Comparison of ENCODE assay signal across 1 cellular context in genomic region chr18:65133610-65134009, GRCh38.
TF ChIP-seq lines count a peak whose summit lies in the region.

No MANE protein-coding gene starts in this region.

TF ChIP-seq in HepG2, 621 proteins besides CTCF, POLR2A, EP300 and RAD21 (continued from another document):
- no peak for TF ChIP-seq ZBTB40 (IDR thresholded peaks at IDR 0.05)
- no peak for TF ChIP-seq ZBTB40 (CRISPR knock-in tag; IDR thresholded peaks at IDR 0.05)
TF ChIP-seq in HepG2: peak in this region for 2.
